5 cellular contexts compared by ENCODE assay signal in genomic region chr7:154695836-154696235, GRCh38.
"Had no signal": no experiment of that assay in that cellular context is flagged by ENCODE, and none has a peak within 500 bp of the region (broad histone marks: within the 10 kb centered on the region; RNA-seq: fewer than 3 reads in every experiment).

No MANE protein-coding gene starts in this region.

- H2AFZ ChIP-seq: GM23338 had no signal

- H3K27ac Mint-ChIP-seq: GM23338 had no signal

- H3K27me3 Mint-ChIP-seq: IgD-negative memory B cell had no signal

- H3K4me3 Mint-ChIP-seq: GM23338, H9, IgD-negative memory B cell had no signal

- H3K4me2 ChIP-seq: GM23338 had no signal

- ATAC-seq: GM23338 had no signal

- H3K36me3 Mint-ChIP-seq: IgD-negative memory B cell had no signal

- DNase-seq: H9, HCEC 1CT, KG1 had no signal

- H3K4me1 Mint-ChIP-seq: IgD-negative memory B cell had no signal

- H3K9me3 Mint-ChIP-seq: GM23338 had no signal

- H3K4me3 ChIP-seq: GM23338 had no signal
